Comparison of ENCODE assay signal across 1 cellular context in genomic region chr2:169798718-169799495, GRCh38.
TF ChIP-seq lines count a peak whose summit lies in the region.

Gene SSB (plus strand): TSS chr2:169798871. CDS start chr2:169800961, 2,090 bp downstream.

TF ChIP-seq in HepG2, 621 proteins besides CTCF, POLR2A, EP300 and RAD21 (continued from another document):
- TF ChIP-seq IKZF5 (CRISPR knock-in tag; IDR thresholded peaks at IDR 0.05) (peak; percentile 77), SMARCC2 (IDR thresholded peaks at IDR 0.05) (no peak), KLF12 (CRISPR knock-in tag; IDR thresholded peaks at IDR 0.05; ENCODE audit: borderline replicate concordance) (peak; percentile 30; the same call in 1 of the 2 replicates), TEAD2 (CRISPR knock-in tag; IDR thresholded peaks at IDR 0.05) (no peak), ADNP (CRISPR knock-in tag; IDR thresholded peaks at IDR 0.05) (no peak), ZNF225 (CRISPR knock-in tag; IDR thresholded peaks at IDR 0.05) (peak; percentile 86), SPEN (CRISPR knock-in tag; IDR thresholded peaks at IDR 0.05; ENCODE audit: low read depth) (peak; percentile 70), BRCA1 (CRISPR knock-in tag; IDR thresholded peaks at IDR 0.05) (no peak; the same call in 1 of the 2 replicates), TOE1 (CRISPR knock-in tag; IDR thresholded peaks at IDR 0.05) (0 out of 2 replicates have a peak, but pooled peaks have one; percentile 44), RFX1 (IDR thresholded peaks at IDR 0.05) (peak; percentile 50; the same call in 1 of the 2 replicates), LBX2 (CRISPR knock-in tag; IDR thresholded peaks at IDR 0.05; ENCODE audit: borderline replicate concordance) (peak; percentile 92; the same call in 1 of the 2 replicates), ZNF510 (CRISPR knock-in tag; IDR thresholded peaks at IDR 0.05; ENCODE audit: low read depth) (0 out of 2 replicates have a peak, but pooled peaks have one; percentile 70), PRMT3 (CRISPR knock-in tag; IDR thresholded peaks at IDR 0.05; ENCODE audit: borderline replicate concordance, low read depth) (no peak), DRAP1 (CRISPR knock-in tag; IDR thresholded peaks at IDR 0.05) (peak; percentile 92), TSC22D2 (CRISPR knock-in tag; IDR thresholded peaks at IDR 0.05; ENCODE audit: borderline replicate concordance) (no peak), TFDP1 (CRISPR knock-in tag; IDR thresholded peaks at IDR 0.05; ENCODE audit: borderline replicate concordance) (peak; percentile 31; the same call in 1 of the 2 replicates)
- TF ChIP-seq, protein P1, sequence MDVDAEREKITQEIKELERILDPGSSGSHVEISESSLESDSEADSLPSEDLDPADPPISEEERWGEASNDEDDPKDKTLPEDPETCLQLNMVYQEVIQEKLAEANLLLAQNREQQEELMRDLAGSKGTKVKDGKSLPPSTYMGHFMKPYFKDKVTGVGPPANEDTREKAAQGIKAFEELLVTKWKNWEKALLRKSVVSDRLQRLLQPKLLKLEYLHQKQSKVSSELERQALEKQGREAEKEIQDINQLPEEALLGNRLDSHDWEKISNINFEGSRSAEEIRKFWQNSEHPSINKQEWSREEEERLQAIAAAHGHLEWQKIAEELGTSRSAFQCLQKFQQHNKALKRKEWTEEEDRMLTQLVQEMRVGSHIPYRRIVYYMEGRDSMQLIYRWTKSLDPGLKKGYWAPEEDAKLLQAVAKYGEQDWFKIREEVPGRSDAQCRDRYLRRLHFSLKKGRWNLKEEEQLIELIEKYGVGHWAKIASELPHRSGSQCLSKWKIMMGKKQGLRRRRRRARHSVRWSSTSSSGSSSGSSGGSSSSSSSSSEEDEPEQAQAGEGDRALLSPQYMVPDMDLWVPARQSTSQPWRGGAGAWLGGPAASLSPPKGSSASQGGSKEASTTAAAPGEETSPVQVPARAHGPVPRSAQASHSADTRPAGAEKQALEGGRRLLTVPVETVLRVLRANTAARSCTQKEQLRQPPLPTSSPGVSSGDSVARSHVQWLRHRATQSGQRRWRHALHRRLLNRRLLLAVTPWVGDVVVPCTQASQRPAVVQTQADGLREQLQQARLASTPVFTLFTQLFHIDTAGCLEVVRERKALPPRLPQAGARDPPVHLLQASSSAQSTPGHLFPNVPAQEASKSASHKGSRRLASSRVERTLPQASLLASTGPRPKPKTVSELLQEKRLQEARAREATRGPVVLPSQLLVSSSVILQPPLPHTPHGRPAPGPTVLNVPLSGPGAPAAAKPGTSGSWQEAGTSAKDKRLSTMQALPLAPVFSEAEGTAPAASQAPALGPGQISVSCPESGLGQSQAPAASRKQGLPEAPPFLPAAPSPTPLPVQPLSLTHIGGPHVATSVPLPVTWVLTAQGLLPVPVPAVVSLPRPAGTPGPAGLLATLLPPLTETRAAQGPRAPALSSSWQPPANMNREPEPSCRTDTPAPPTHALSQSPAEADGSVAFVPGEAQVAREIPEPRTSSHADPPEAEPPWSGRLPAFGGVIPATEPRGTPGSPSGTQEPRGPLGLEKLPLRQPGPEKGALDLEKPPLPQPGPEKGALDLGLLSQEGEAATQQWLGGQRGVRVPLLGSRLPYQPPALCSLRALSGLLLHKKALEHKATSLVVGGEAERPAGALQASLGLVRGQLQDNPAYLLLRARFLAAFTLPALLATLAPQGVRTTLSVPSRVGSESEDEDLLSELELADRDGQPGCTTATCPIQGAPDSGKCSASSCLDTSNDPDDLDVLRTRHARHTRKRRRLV (CRISPR knock-in tag; IDR thresholded peaks at IDR 0.05) = no peak
- TF ChIP-seq, protein P2, sequence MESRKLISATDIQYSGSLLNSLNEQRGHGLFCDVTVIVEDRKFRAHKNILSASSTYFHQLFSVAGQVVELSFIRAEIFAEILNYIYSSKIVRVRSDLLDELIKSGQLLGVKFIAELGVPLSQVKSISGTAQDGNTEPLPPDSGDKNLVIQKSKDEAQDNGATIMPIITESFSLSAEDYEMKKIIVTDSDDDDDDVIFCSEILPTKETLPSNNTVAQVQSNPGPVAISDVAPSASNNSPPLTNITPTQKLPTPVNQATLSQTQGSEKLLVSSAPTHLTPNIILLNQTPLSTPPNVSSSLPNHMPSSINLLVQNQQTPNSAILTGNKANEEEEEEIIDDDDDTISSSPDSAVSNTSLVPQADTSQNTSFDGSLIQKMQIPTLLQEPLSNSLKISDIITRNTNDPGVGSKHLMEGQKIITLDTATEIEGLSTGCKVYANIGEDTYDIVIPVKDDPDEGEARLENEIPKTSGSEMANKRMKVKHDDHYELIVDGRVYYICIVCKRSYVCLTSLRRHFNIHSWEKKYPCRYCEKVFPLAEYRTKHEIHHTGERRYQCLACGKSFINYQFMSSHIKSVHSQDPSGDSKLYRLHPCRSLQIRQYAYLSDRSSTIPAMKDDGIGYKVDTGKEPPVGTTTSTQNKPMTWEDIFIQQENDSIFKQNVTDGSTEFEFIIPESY (CRISPR knock-in tag; IDR thresholded peaks at IDR 0.05) = no peak
- TF ChIP-seq, protein P3, sequence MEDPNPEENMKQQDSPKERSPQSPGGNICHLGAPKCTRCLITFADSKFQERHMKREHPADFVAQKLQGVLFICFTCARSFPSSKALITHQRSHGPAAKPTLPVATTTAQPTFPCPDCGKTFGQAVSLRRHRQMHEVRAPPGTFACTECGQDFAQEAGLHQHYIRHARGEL (CRISPR knock-in tag; IDR thresholded peaks at IDR 0.05) = no peak
